ENCODE assay signal across 8 cellular contexts in the genomic region with DNA sequence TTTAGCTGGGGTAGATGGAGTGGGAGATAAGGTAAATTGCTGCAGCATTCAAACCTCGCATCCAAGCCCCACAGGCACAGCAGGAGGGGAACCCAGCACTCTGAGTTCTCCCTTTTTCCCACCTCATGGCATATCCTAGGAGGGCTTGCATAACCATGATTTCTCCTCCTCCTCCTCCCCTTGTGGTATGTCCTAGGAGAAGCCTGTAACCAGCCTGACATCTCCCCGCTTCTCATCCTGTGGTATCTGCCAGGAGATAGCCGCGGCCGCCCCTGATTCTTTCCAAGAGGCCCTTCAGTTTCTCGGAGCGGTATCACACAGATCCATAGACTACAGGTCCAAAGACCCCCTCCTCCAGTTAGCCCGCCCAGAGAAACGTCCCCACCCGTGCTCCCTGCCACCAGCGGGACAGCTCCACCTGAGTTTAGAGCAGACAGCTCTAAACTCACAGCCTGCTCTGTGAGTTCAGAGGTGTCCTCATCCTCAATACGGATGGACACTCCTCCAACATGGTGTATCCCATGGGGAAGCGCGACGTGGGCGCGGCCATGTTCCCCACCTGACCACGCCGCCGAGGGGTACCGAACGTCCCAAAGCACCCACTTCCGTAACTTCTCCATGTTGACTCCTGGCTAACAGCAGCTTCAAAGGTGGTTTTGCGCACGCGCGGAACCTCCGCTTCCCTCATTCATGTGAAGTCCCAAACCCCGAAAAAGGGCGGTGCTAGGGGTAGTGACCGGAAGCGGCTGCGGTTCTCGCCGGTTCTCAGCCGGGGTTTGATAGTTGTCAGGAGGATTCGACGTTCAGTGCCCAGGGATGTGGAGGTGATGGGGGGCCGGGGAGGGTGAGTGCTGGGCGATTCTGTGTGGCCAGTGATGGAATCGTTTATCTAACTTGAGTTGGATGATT. TPM values are rescaled to one million over a fixed set of nuclear protein-coding genes. Genes with fewer than 3 reads are reported as not detected.
DNase-seq lines count a peak whose midpoint lies in the region; ATAC-seq and TF ChIP-seq lines count a peak whose summit lies in the region.

A gene (plus strand): TSS at position 739 of the 909 bp plus-strand sequence. CDS start 9,366 bp downstream, outside the sequence.

- H3K36me3 Mint-ChIP-seq in CD4-positive, alpha-beta T cell (ENCODE audit: low read depth), result peaks cover 9% of the 10 kb centered on the region

- DNase-seq in CD4-positive, alpha-beta T cell, result peak; percentile 80 to 90 (median 86)
- DNase-seq in NCI-H82 (lab: John Stamatoyannopoulos, UW) (peak; percentile 99), dermis microvascular lymphatic vessel endothelial cell (ENCODE audit: low read depth in 2 of 2) (peak; percentile 90 to 94)
- peak; percentile 89 to 93 for DNase-seq in activated CD4-positive, alpha-beta T cell treated with anti-CD3 and anti-CD28 coated beads, Interleukin-2, amount 50 U/mL, for 48 hours
- peak; percentile 88 for DNase-seq in stimulated activated CD4-positive, alpha-beta T cell treated with anti-CD3 and anti-CD28 coated beads, Interleukin-4, amount 100 ng/mL, for 1 hour

- TF ChIP-seq RAD21 in liver (IDR thresholded peaks at IDR 0.05), result peak in 1 of 2 donors; percentile 22

- H3K9me3 ChIP-seq in CD4-positive, alpha-beta T cell (ENCODE audit: control insufficient read depth, low read length), result no peaks in the 10 kb centered on the region
- no peaks in the 10 kb centered on the region for H3K9me3 ChIP-seq in liver (ENCODE audit: control insufficient read depth in 4 of 4, low read length in 3 of 4)

- H3K4me3 Mint-ChIP-seq in CD4-positive, alpha-beta T cell, result peak within 1 kb of the TSS; percentile 99

- under 1% methylated on average over 41 of the region's 41 CpGs for WGBS in liver

- peak within 1 kb of the TSS; percentile 97 for H3K27ac Mint-ChIP-seq in CD4-positive, alpha-beta T cell

- peak within 1 kb of the TSS; percentile 52 for H3K27ac ChIP-seq in CD4-positive, alpha-beta T cell (ENCODE audit: low read depth, low read length)
- peak within 1 kb of the TSS; percentile 33 to 72 for H3K27ac ChIP-seq in liver (ENCODE audit: low read depth in 1 of 2, low read length in 2 of 2)

- intact Hi-C loops in CD4-positive, alpha-beta T cell (cut with DNase I, micrococcal nuclease), result loop anchor here (1.0 to 10.0 kb wide), 4 partner anchors 178 to 1396 kb away; a partner anchor contains a TSS

- CTCF ChIA-PET in CD4-positive, alpha-beta T cell (lab: Charles Lee), result interaction anchor here (0.9 kb wide), 1 partner anchor 189 kb away, joined by 3 read pairs; no protein-coding TSS in a partner anchor

- peak within 1 kb of the TSS; percentile 66 to 79 (median 73) for H3K4me3 ChIP-seq in liver (ENCODE audit: low read depth in 1 of 3, low read length in 3 of 3)

- no peaks in the 10 kb centered on the region for H3K27me3 Mint-ChIP-seq in CD4-positive, alpha-beta T cell

- H3K4me1 ChIP-seq in liver (ENCODE audit: control insufficient read depth in 4 of 4, insufficient read depth in 4 of 4, low read length in 3 of 4), result peaks cover 0 to 10% (median 5%) of the 10 kb centered on the region in 4 donors

- H3K9ac ChIP-seq in liver (ENCODE audit: low read depth in 1 of 2, low read length in 2 of 2), result peak within 1 kb of the TSS; percentile 10 to 93

- peak; percentile 96 for ATAC-seq in CD4-positive, alpha-beta T cell (ENCODE audit: poor library complexity)
- ATAC-seq in GM19452 (IDR thresholded peaks at IDR 0.05; ENCODE audit: unreplicated experiment) (peak; percentile 92), HG03575 (IDR thresholded peaks at IDR 0.05; ENCODE audit: extremely low read depth, insufficient number of reproducible peaks, low FRiP score, unreplicated experiment) (peak; percentile 47)

- H3K36me3 ChIP-seq in liver (ENCODE audit: control insufficient read depth in 4 of 4, insufficient read depth in 3 of 4, low read depth in 1 of 4, low read length in 3 of 4), result no peaks in the 10 kb centered on the region

- peaks cover 37% of the 10 kb centered on the region for H3K4me1 Mint-ChIP-seq in CD4-positive, alpha-beta T cell (ENCODE audit: low read depth)

- H3K9me3 Mint-ChIP-seq in CD4-positive, alpha-beta T cell, result no peaks in the 10 kb centered on the region

- POLR2A ChIA-PET in CD4-positive, alpha-beta T cell (lab: Charles Lee), result interaction anchor here (0.8 to 1.4 kb wide), 3 partner anchors 185 to 738 kb away, joined by 3 to 9 read pairs (median 3); a partner anchor contains a TSS

- TF ChIP-seq CTCF in CD4-positive, alpha-beta T cell (IDR thresholded peaks at IDR 0.05), result no peak
- TF ChIP-seq CTCF in liver (IDR thresholded peaks at IDR 0.05; ENCODE audit: low read depth, low read length, missing input control), result no peak

- H3K27me3 ChIP-seq in CD4-positive, alpha-beta T cell (ENCODE audit: control insufficient read depth, insufficient read depth, low read length), result no peaks in the 10 kb centered on the region
- no peaks in the 10 kb centered on the region for H3K27me3 ChIP-seq in liver (ENCODE audit: control insufficient read depth in 4 of 4, insufficient read depth in 4 of 4, low read length in 3 of 4)

TF ChIP-seq in liver, 16 proteins besides CTCF, POLR2A, EP300 and RAD21:
- TF ChIP-seq RXRA (IDR thresholded peaks at IDR 0.05) (peak in 1 of 2 donors; percentile 27), HNF4G (IDR thresholded peaks at IDR 0.05) (no peak), FOXA1 (IDR thresholded peaks at IDR 0.05) (peak; percentile 53), HNF4A (conservative IDR thresholded peaks at IDR 0.05) (no peak), EGR1 (IDR thresholded peaks at IDR 0.05; ENCODE audit: low read depth in 2 of 2) (no peak), TAF1 (conservative IDR thresholded peaks at IDR 0.05) (peak; percentile 44), SP1 (IDR thresholded peaks at IDR 0.05) (peak; percentile 23), NR2F2 (IDR thresholded peaks at IDR 0.05) (no peak), FOXA2 (IDR thresholded peaks at IDR 0.05) (peak; percentile 55), GABPA (IDR thresholded peaks at IDR 0.05 in 1 of 2, conservative IDR thresholded peaks at IDR 0.05 in 1 of 2) (peak; percentile 39 to 86), YY1 (IDR thresholded peaks at IDR 0.05) (peak; percentile 99)
- TF ChIP-seq, protein P1, sequence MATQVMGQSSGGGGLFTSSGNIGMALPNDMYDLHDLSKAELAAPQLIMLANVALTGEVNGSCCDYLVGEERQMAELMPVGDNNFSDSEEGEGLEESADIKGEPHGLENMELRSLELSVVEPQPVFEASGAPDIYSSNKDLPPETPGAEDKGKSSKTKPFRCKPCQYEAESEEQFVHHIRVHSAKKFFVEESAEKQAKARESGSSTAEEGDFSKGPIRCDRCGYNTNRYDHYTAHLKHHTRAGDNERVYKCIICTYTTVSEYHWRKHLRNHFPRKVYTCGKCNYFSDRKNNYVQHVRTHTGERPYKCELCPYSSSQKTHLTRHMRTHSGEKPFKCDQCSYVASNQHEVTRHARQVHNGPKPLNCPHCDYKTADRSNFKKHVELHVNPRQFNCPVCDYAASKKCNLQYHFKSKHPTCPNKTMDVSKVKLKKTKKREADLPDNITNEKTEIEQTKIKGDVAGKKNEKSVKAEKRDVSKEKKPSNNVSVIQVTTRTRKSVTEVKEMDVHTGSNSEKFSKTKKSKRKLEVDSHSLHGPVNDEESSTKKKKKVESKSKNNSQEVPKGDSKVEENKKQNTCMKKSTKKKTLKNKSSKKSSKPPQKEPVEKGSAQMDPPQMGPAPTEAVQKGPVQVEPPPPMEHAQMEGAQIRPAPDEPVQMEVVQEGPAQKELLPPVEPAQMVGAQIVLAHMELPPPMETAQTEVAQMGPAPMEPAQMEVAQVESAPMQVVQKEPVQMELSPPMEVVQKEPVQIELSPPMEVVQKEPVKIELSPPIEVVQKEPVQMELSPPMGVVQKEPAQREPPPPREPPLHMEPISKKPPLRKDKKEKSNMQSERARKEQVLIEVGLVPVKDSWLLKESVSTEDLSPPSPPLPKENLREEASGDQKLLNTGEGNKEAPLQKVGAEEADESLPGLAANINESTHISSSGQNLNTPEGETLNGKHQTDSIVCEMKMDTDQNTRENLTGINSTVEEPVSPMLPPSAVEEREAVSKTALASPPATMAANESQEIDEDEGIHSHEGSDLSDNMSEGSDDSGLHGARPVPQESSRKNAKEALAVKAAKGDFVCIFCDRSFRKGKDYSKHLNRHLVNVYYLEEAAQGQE (IDR thresholded peaks at IDR 0.05), result peak; percentile 29
- TF ChIP-seq, protein P2, sequence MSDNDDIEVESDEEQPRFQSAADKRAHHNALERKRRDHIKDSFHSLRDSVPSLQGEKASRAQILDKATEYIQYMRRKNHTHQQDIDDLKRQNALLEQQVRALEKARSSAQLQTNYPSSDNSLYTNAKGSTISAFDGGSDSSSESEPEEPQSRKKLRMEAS (IDR thresholded peaks at IDR 0.05), result peak; percentile 45
- TF ChIP-seq, protein P3, sequence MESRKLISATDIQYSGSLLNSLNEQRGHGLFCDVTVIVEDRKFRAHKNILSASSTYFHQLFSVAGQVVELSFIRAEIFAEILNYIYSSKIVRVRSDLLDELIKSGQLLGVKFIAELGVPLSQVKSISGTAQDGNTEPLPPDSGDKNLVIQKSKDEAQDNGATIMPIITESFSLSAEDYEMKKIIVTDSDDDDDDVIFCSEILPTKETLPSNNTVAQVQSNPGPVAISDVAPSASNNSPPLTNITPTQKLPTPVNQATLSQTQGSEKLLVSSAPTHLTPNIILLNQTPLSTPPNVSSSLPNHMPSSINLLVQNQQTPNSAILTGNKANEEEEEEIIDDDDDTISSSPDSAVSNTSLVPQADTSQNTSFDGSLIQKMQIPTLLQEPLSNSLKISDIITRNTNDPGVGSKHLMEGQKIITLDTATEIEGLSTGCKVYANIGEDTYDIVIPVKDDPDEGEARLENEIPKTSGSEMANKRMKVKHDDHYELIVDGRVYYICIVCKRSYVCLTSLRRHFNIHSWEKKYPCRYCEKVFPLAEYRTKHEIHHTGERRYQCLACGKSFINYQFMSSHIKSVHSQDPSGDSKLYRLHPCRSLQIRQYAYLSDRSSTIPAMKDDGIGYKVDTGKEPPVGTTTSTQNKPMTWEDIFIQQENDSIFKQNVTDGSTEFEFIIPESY (IDR thresholded peaks at IDR 0.05), result peak; percentile 59

RNA-seq across cellular contexts. Expression of the gene that starts here (rescaled TPM):
- 1 to 10 TPM; 5.1 to 5.7 TPM for total RNA-seq in CD4-positive, alpha-beta T cell
- 3.3 and 4.0 TPM in 2 replicates for total RNA-seq in dermis microvascular lymphatic vessel endothelial cell
- total RNA-seq in liver, result 1 to 10 TPM; 3.0 to 5.4 TPM
- under 1 TPM; 0.74 to 0.99 TPM for polyA plus RNA-seq in liver

Comparison
In these comparisons a context has a peak if more than half of its experiments do, and no peak if none do; other contexts are left out.
1. Peak in every context shown above with its lines: DNase-seq, ATAC-seq, H3K4me3 ChIP-seq and H3K27ac ChIP-seq.